ENCODE assay signal across 8 cellular contexts in the genomic region with DNA sequence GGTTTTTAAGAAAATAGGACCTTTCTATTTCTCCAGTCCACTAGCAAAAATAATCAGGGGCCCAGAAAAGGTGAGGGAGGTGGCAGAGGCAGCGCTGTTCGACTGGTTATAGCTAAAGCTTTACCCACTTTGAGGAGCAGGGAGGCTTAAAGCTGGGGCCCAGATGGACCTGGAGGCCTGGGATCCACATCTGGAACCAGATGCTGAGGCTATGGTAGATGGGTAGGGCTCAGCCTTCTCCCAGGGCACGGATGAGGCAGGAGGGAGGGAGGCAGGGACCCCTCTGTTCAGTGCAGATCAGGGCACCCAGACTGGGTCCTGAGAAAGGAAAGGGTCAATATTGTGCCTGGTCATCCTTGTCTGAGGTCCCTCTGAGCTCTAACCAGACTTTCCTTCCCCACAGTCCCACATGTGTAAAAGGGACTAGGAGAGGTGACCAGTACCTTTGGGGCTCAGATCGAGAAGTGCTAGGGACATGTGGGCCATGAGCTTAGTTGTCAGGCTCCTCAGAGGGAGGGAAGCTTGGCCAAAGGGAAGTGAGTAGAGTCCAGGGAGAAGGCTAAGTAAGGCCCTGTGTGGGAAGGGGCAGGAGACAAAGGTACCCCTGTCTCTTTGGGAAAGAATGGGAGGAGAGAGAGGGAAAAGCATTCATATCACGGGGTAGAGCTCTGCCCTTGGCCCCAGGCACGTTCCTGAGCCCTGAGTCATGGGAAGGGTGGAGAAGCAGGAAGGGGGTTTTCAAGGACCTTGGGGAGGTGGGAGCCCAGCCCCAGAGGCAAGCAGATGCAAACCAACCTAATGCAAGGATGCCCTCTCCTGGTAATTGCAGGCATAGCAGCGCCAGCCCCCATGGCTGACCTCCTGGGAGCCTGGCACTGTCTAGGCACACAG. TPM values are rescaled to one million over a fixed set of nuclear protein-coding genes. Genes with fewer than 3 reads are reported as not detected.
DNase-seq lines count a peak whose midpoint lies in the region; ATAC-seq and TF ChIP-seq lines count a peak whose summit lies in the region.

No MANE protein-coding gene starts in this region.

- H4K5ac ChIP-seq in IMR-90 (ENCODE audit: low read depth, low read length): peak overlapping the region; percentile 95

- H3K27me3 Mint-ChIP-seq in nephron (ENCODE audit: low read depth): no peaks in the 10 kb centered on the region
- H3K27me3 Mint-ChIP-seq in stimulated activated naive CD8-positive, alpha-beta T cell treated with anti-CD3 and anti-CD28 coated beads, Interleukin-15, Interleukin-2, amounts not matched to agents 100 ng/mL and 50 ng/mL, for 24 hours: no peaks in the 10 kb centered on the region

- H4K20me1 ChIP-seq in IMR-90 (ENCODE audit: insufficient read depth, low read length): peaks cover 63% of the 10 kb centered on the region

- H3K27ac ChIP-seq in IMR-90 (ENCODE audit: insufficient read depth, low read length): peak overlapping the region; percentile 95

- peak overlapping the region; percentile 95 for H3K18ac ChIP-seq in IMR-90 (ENCODE audit: low read depth, low read length)

- peak overlapping the region; percentile 83 to 97 for H4K8ac ChIP-seq in IMR-90 (ENCODE audit: low read depth in 2 of 2, low read length in 2 of 2)

- peaks cover 38% of the 10 kb centered on the region for H3K4me1 ChIP-seq in IMR-90 (ENCODE audit: control insufficient read depth, insufficient read depth, low read length)

- H3K27ac Mint-ChIP-seq in nephron: peak overlapping the region; percentile 97 to 100 (median 100)
- peak overlapping the region; percentile 67 for H3K27ac Mint-ChIP-seq in stimulated activated naive CD8-positive, alpha-beta T cell treated with anti-CD3 and anti-CD28 coated beads, Interleukin-15, Interleukin-2, amounts not matched to agents 100 ng/mL and 50 ng/mL, for 24 hours

- H2BK120ac ChIP-seq in IMR-90 (ENCODE audit: low read depth, low read length): peak overlapping the region; percentile 99

- CTCF ChIA-PET in IMR-90 (lab: Yijun Ruan, JAX): interaction anchor here (0.6 to 4.0 kb wide), 13 partner anchors 9 to 105 kb away, joined by 3 to 64 read pairs (median 4); partner anchors contain the start of gene PMF1

- H3K9ac ChIP-seq in IMR-90 (ENCODE audit: low read depth, low read length): peak overlapping the region; percentile 81

- H3K4me3 Mint-ChIP-seq in nephron: peak overlapping the region; percentile 12 to 83 (median 71)
- no peak overlapping the region for H3K4me3 Mint-ChIP-seq in stimulated activated naive CD8-positive, alpha-beta T cell treated with anti-CD3 and anti-CD28 coated beads, Interleukin-15, Interleukin-2, amounts not matched to agents 100 ng/mL and 50 ng/mL, for 24 hours

- H3K36me3 ChIP-seq in IMR-90 (ENCODE audit: control insufficient read depth, insufficient read depth, low read length): peaks cover 34% of the 10 kb centered on the region

- H2AK9ac ChIP-seq in IMR-90 (replicated peaks; ENCODE audit: low read depth, low read length, poor library complexity): peak overlapping the region; percentile 99

- H2AFZ ChIP-seq in IMR-90 (replicated peaks; ENCODE audit: low read length, poor library complexity): peak overlapping the region; percentile 60

- peak; percentile 79 for TF ChIP-seq POLR2A in IMR-90 (IDR thresholded peaks at IDR 0.05; ENCODE audit: low read depth, low read length)

- H3K56ac ChIP-seq in IMR-90 (ENCODE audit: extremely low read depth, insufficient read depth, low read length): peak overlapping the region; percentile 97

- H3K4me3 ChIP-seq in IMR-90 (ENCODE audit: insufficient read depth, low read depth, low read length): no peak overlapping the region
- H3K4me3 ChIP-seq in fibroblast of mammary gland (ENCODE audit: control insufficient read depth, low read depth, low read length): peak overlapping the region; percentile 19

- H3K36me3 Mint-ChIP-seq in nephron (ENCODE audit: low read depth): peaks cover 19% of the 10 kb centered on the region
- peaks cover 39% of the 10 kb centered on the region for H3K36me3 Mint-ChIP-seq in stimulated activated naive CD8-positive, alpha-beta T cell treated with anti-CD3 and anti-CD28 coated beads, Interleukin-15, Interleukin-2, amounts not matched to agents 100 ng/mL and 50 ng/mL, for 24 hours (ENCODE audit: low read depth)

- dilution Hi-C loops in IMR-90 (cut with HindIII; ENCODE audit: low sequenced_read_pairs, unreplicated experiment): no loop called here

- H3K4me2 ChIP-seq in IMR-90 (ENCODE audit: low read depth, low read length): peak overlapping the region; percentile 76

- POLR2A ChIA-PET in IMR-90 (lab: Charles Lee; ENCODE audit: unreplicated experiment): interaction anchor here (0.5 to 2.6 kb wide), 3 partner anchors 14 to 104 kb away, joined by 5 to 10 read pairs (median 8); no protein-coding TSS in a partner anchor

- DNase-seq in Caki2 (ENCODE audit: low read depth): peak; percentile 92
- DNase-seq in IMR-90: peak; percentile 97
- DNase-seq in activated T-helper 1 cell treated with anti-CD3 and anti-CD28 coated beads, Interleukin-2, amount 50 U/mL, for 16 hours (ENCODE audit: low read depth in 1 of 2, low spot score in 1 of 2): peak; percentile 62 to 64
- DNase-seq in fibroblast of mammary gland (ENCODE audit: low read depth): peak; percentile 96
- no peak for DNase-seq in putamen (ENCODE audit: low spot score)

- no peaks in the 10 kb centered on the region for H3K27me3 ChIP-seq in IMR-90 (ENCODE audit: control insufficient read depth, insufficient read depth, low read length)

- H2BK20ac ChIP-seq in IMR-90 (ENCODE audit: low read depth, low read length): peak overlapping the region; percentile 98

- WGBS in IMR-90 (ENCODE audit: extremely low coverage in 2 of 2, insufficient read length in 1 of 2), 2 experiments: 0% methylated on average over 1 of the region's 7 CpGs; no CpG with 5 or more reads in 1 of the 2 experiments

- H3K14ac ChIP-seq in IMR-90 (replicated peaks; ENCODE audit: low read depth, low read length): peak overlapping the region; percentile 100

- in situ Hi-C loops in Caki2 (cut with HindIII; ENCODE audit: low pct_unique_long_range_greater_than_20kb, low sequenced_read_pairs): no loop called here
- in situ Hi-C loops in IMR-90 (cut with MboI; ENCODE audit: low sequenced_read_pairs): loop anchor here (5.0 kb wide), 1 partner anchor 33 kb away; no protein-coding TSS in a partner anchor

- no TSS peak for BruUV-seq in IMR-90 (replicated peaks; lab: Mats Ljungman, UMichigan)

- intact Hi-C loops in IMR-90 (cut with micrococcal nuclease): loop anchor here (1.0 to 2.0 kb wide), 3 partner anchors 15 to 40 kb away; partner anchors contain the start of gene LMNA

- peak overlapping the region; percentile 100 for H4K91ac ChIP-seq in IMR-90 (ENCODE audit: insufficient read depth, low read depth, low read length)

- peak overlapping the region; percentile 100 for H3K23ac ChIP-seq in IMR-90 (ENCODE audit: low read depth, low read length)

- peak overlapping the region; percentile 100 for H3K4ac ChIP-seq in IMR-90 (ENCODE audit: low read depth, low read length)

- H3K9me3 ChIP-seq in IMR-90 (ENCODE audit: control insufficient read depth, insufficient read depth, low read length): no peaks in the 10 kb centered on the region

- TF ChIP-seq CTCF in IMR-90 (conservative IDR thresholded peaks at IDR 0.05; ENCODE audit: low read depth, low read length) (peak; percentile 92), fibroblast of mammary gland (conservative IDR thresholded peaks at IDR 0.05; ENCODE audit: control insufficient read depth, insufficient read depth, low read depth, low read length) (peak; percentile 93), nephron (IDR thresholded peaks at IDR 0.05; ENCODE audit: unreplicated experiment in 3 of 3) (peak; percentile 95 to 98 (median 96))

- H3K4me1 Mint-ChIP-seq in nephron: peaks cover 48% of the 10 kb centered on the region
- peaks cover 52% of the 10 kb centered on the region for H3K4me1 Mint-ChIP-seq in stimulated activated naive CD8-positive, alpha-beta T cell treated with anti-CD3 and anti-CD28 coated beads, Interleukin-15, Interleukin-2, amounts not matched to agents 100 ng/mL and 50 ng/mL, for 24 hours (ENCODE audit: low read depth)

- H3K9me3 Mint-ChIP-seq in nephron: no peaks in the 10 kb centered on the region
- H3K9me3 Mint-ChIP-seq in stimulated activated naive CD8-positive, alpha-beta T cell treated with anti-CD3 and anti-CD28 coated beads, Interleukin-15, Interleukin-2, amounts not matched to agents 100 ng/mL and 50 ng/mL, for 24 hours: no peaks in the 10 kb centered on the region

- TF ChIP-seq RAD21 in IMR-90 (IDR thresholded peaks at IDR 0.05; ENCODE audit: low read length): peak; percentile 90

- H3K79me1 ChIP-seq in IMR-90 (ENCODE audit: low read depth in 1 of 2, low read length in 2 of 2): peaks cover 9 to 64% of the 10 kb centered on the region in 2 experiments; a peak in 3 of 4 replicates

- H2BK5ac ChIP-seq in IMR-90 (ENCODE audit: low read depth, low read length, poor library complexity, severe bottlenecking): peak overlapping the region; percentile 97

- H2AK5ac ChIP-seq in IMR-90 (ENCODE audit: low read depth, low read length): peak overlapping the region; percentile 100

- ATAC-seq in IMR-90 (ENCODE audit: low read depth): peak; percentile 53

- H2BK15ac ChIP-seq in IMR-90 (ENCODE audit: low read depth, low read length): peak overlapping the region; percentile 89; the same call in 2 of the 3 replicates

- H3K9me1 ChIP-seq in IMR-90 (ENCODE audit: insufficient read depth, low read length): no peaks in the 10 kb centered on the region; the same call in 1 of the 2 replicates

RNA-seq across cellular contexts. Expression of gene LMNA, which starts 15.4 kb away (rescaled TPM):
- total RNA-seq in Caki2 (2014; rRNA removed; shearing (Covaris generic); ENCODE audit: low replicate concordance): 652 and 715 TPM in 2 replicates
- 753 and 755 TPM in 2 replicates for total RNA-seq in IMR-90 (2012; rRNA removed)
- 563 and 927 TPM in 2 replicates for polyA plus RNA-seq in IMR-90 (2012; rRNA removed)
- polyA plus RNA-seq in IMR-90 (2012; cell fraction: cytosol; rRNA removed): 602 and 638 TPM in 2 replicates
- 1,137 and 1,144 TPM in 2 replicates for polyA plus RNA-seq in IMR-90 (2012; cell fraction: nucleus; rRNA removed; ENCODE audit: low replicate concordance)
- 392 TPM for polyA plus RNA-seq in PFSK-1 (2012; ENCODE audit: insufficient read length, low read depth)

RNA-seq across cellular contexts. Expression of gene SEMA4A, which starts 23.5 kb away (rescaled TPM):
- 1.9 and 2.0 TPM in 2 replicates for total RNA-seq in Caki2 (2014; rRNA removed; shearing (Covaris generic); ENCODE audit: low replicate concordance)
- 0.18 and 0.28 TPM in 2 replicates for total RNA-seq in IMR-90 (2012; rRNA removed)
- polyA plus RNA-seq in IMR-90 (2012; rRNA removed): 0.86 and 1.4 TPM in 2 replicates
- polyA plus RNA-seq in IMR-90 (2012; cell fraction: cytosol; rRNA removed): 0.15 and 0.41 TPM in 2 replicates
- polyA plus RNA-seq in IMR-90 (2012; cell fraction: nucleus; rRNA removed; ENCODE audit: low replicate concordance): 10.3 and 13.3 TPM in 2 replicates
- polyA plus RNA-seq in PFSK-1 (2012; ENCODE audit: insufficient read length, low read depth): not detected

RNA-seq across cellular contexts. Expression of gene MEX3A, which starts 47.7 kb away (rescaled TPM):
- total RNA-seq in Caki2 (2014; rRNA removed; shearing (Covaris generic); ENCODE audit: low replicate concordance): 0.64 and 2.0 TPM in 2 replicates
- total RNA-seq in IMR-90 (2012; rRNA removed): 2.3 and 2.5 TPM in 2 replicates
- polyA plus RNA-seq in IMR-90 (2012; rRNA removed): 9.0 and 11.6 TPM in 2 replicates
- polyA plus RNA-seq in IMR-90 (2012; cell fraction: cytosol; rRNA removed): 4.0 and 8.8 TPM in 2 replicates
- 14.6 and 16.6 TPM in 2 replicates for polyA plus RNA-seq in IMR-90 (2012; cell fraction: nucleus; rRNA removed; ENCODE audit: low replicate concordance)
- polyA plus RNA-seq in PFSK-1 (2012; ENCODE audit: insufficient read length, low read depth): 25.6 TPM
